In genomic region chr5:75262278-75262677, GRCh38 we compare ENCODE assay signal across 26 cellular contexts. TPM values are rescaled to one million over a fixed set of nuclear protein-coding genes. Genes with fewer than 3 reads are reported as not detected.
DNase-seq lines count a peak whose midpoint lies in the region; ATAC-seq, FAIRE-seq and TF ChIP-seq lines count a peak whose summit lies in the region.
"Had no signal": no experiment of that assay in that cellular context is flagged by ENCODE, and none has a peak within 500 bp of the region (broad histone marks: within the 10 kb centered on the region; RNA-seq: fewer than 3 reads in every experiment).

No MANE protein-coding gene starts in this region.

- BruUV-seq in HepG2 (replicated peaks; lab: Mats Ljungman, UMichigan) = no TSS peak
- no TSS peak for BruUV-seq in PC-9 (replicated peaks; lab: Mats Ljungman, UMichigan)

- CTCF ChIA-PET in HepG2 (lab: Yijun Ruan, JAX; ENCODE audit: low intra/inter-chr PET ratio, low total read pairs) (no interaction called here), PC-9 (lab: Charles Lee) (no interaction called here)

- peak overlapping the region; percentile 27 for H3K4me2 ChIP-seq in hepatocyte
- peak overlapping the region; percentile 81 for H3K4me2 ChIP-seq in HepG2 (ENCODE audit: low read depth, low read length)
- H3K4me2 ChIP-seq in PC-9 = no peak overlapping the region
- H3K4me2 ChIP-seq: KMS-11 had no signal

- no peaks in the 10 kb centered on the region for H3K9me3 ChIP-seq in hepatocyte (ENCODE audit: low read depth)
- no peaks in the 10 kb centered on the region for H3K9me3 ChIP-seq in HepG2 (ENCODE audit: low read length)
- H3K9me3 ChIP-seq in PC-9 (ENCODE audit: insufficient read depth, low read depth) = no peaks in the 10 kb centered on the region
- H3K9me3 ChIP-seq: SJSA1 had no signal

- H3K36me3 ChIP-seq in hepatocyte (replicated peaks; ENCODE audit: insufficient read depth, low read depth) (no peaks in the 10 kb centered on the region), HepG2 (replicated peaks in 1 of 2; ENCODE audit: control insufficient read depth in 1 of 2, insufficient read depth in 2 of 2, low read length in 2 of 2) (no peaks in the 10 kb centered on the region), PC-9 (ENCODE audit: low read depth) (no peaks in the 10 kb centered on the region)
- H3K36me3 ChIP-seq: SJSA1 had no signal

- TF ChIP-seq CTCF in hepatocyte (IDR thresholded peaks at IDR 0.05; ENCODE audit: poor library complexity) = no peak
- no peak for TF ChIP-seq CTCF in HepG2 (CRISPR knock-in tag; IDR thresholded peaks at IDR 0.05)
- no peak for TF ChIP-seq CTCF in PC-9 (conservative IDR thresholded peaks at IDR 0.05)

- H3K27me3 ChIP-seq in hepatocyte = no peaks in the 10 kb centered on the region
- H3K27me3 ChIP-seq in HepG2 (ENCODE audit: control insufficient read depth in 1 of 2, insufficient read depth in 2 of 2, low read length in 2 of 2) = no peaks in the 10 kb centered on the region
- H3K27me3 ChIP-seq in PC-9 (ENCODE audit: insufficient read depth, low read depth) = no peaks in the 10 kb centered on the region
- H3K27me3 ChIP-seq: SJSA1 had no signal

- H3F3A ChIP-seq in PC-9 (ENCODE audit: insufficient read depth, low read depth) = no peaks in the 10 kb centered on the region

- H3K4me3 ChIP-seq in hepatocyte (no peak overlapping the region), HepG2 (replicated peaks in 1 of 3; ENCODE audit: insufficient read depth in 1 of 3, low read depth in 2 of 3, low read length in 3 of 3) (no peak overlapping the region; a peak in 1 of 6 replicates), PC-9 (no peak overlapping the region)
- H3K4me3 ChIP-seq: SJSA1 had no signal

- no peak for DNase-seq in hepatocyte (ENCODE audit: low spot score)
- DNase-seq in HepG2 (ENCODE audit: low spot score) = peak; percentile 36
- peak; percentile 91 for DNase-seq in renal cortical epithelial cell (ENCODE audit: low read depth)
- no peak for DNase-seq in NCI-H1694 treated with DMSO at 0.1 percent for 48 hours (lab: John Stamatoyannopoulos, UW)
- no peak for DNase-seq in DMS114 treated with DMSO at 0.1 percent for 48 hours (lab: John Stamatoyannopoulos, UW; ENCODE audit: unreplicated experiment)
- no peak for DNase-seq in left ventricle myocardium superior
- DNase-seq in PC-9 = no peak
- DNase-seq: C1 segment of cervical spinal cord; CD4-positive, alpha-beta memory T cell; COR-L47; DMS 273 treated with DMSO at 0.1 percent for 48 hours; GOT3; HCEC 1CT; MM.1S; NCI-H2029 treated with DMSO at 0.1 percent for 48 hours; NCI-H446 treated with DMSO at 0.1 percent for 48 hours; NCI-H526; NCI-H82; NK-92 treated with Interleukin-12 subunit alpha and Interleukin-12 subunit beta, amount 100 ng/mL, for 24 hours; PC-3; Right ventricle myocardium superior; RPMI8226 had no signal

- no peak overlapping the region for H2AFZ ChIP-seq in hepatocyte
- no peak overlapping the region for H2AFZ ChIP-seq in HepG2 (ENCODE audit: low read length)
- no peak overlapping the region for H2AFZ ChIP-seq in PC-9

- TF ChIP-seq RAD21 in HepG2 (CRISPR knock-in tag; IDR thresholded peaks at IDR 0.05) = no peak

- H3K79me2 ChIP-seq in hepatocyte (no peaks in the 10 kb centered on the region), HepG2 (ENCODE audit: insufficient read depth, low read length) (no peaks in the 10 kb centered on the region), PC-9 (ENCODE audit: low read depth) (no peaks in the 10 kb centered on the region)

- peak overlapping the region; percentile 15; the same call in 1 of the 2 replicates for H3K9ac ChIP-seq in HepG2 (ENCODE audit: insufficient read depth, low read depth, low read length)
- H3K9ac ChIP-seq: KMS-11 had no signal

- TF ChIP-seq EP300 in HepG2 (IDR thresholded peaks at IDR 0.05; ENCODE audit: low read depth in 2 of 2, low read length in 2 of 2) (no peak), HepG2 (CRISPR knock-in tag; IDR thresholded peaks at IDR 0.05; ENCODE audit: borderline replicate concordance) (no peak)

- H3K9me2 ChIP-seq in hepatocyte (replicated peaks; ENCODE audit: insufficient read depth) (no peaks in the 10 kb centered on the region), PC-9 (ENCODE audit: insufficient read depth) (no peaks in the 10 kb centered on the region)

- H3K27ac ChIP-seq in hepatocyte (peak overlapping the region; percentile 58), HepG2 (ENCODE audit: extremely low read length, insufficient read depth, low read length) (no peak overlapping the region), PC-9 (no peak overlapping the region)
- H3K27ac ChIP-seq: KMS-11, SJSA1 had no signal

- WGBS in hepatocyte (ENCODE audit: low lambda C conversion rate, missing lambda C conversion rate) = 42% methylated on average over 3 of the region's 3 CpGs
- WGBS in HepG2 (ENCODE audit: low lambda C conversion rate) = 0% methylated on average over 3 of the region's 3 CpGs

- intact Hi-C loops in HepG2 (cut with micrococcal nuclease; ENCODE audit: unreplicated experiment) = no loop called here
- intact Hi-C loops in left ventricle myocardium superior (cut with micrococcal nuclease) = no loop called here
- intact Hi-C loops in PC-9 (cut with micrococcal nuclease; ENCODE audit: unreplicated experiment) = loop anchor here (10.0 kb wide), 2 partner anchors 497 to 1357 kb away; partner anchors contain the start of genes GFM2 and NSA2

- H4K20me1 ChIP-seq in hepatocyte (ENCODE audit: insufficient read depth, poor library complexity, severe bottlenecking) (no peaks in the 10 kb centered on the region), HepG2 (ENCODE audit: insufficient read depth, low read length) (no peaks in the 10 kb centered on the region), PC-9 (ENCODE audit: insufficient read depth) (no peaks in the 10 kb centered on the region)

- POLR2A ChIA-PET in HepG2 (lab: Yijun Ruan, JAX) = interaction anchor here (3.6 kb wide), 1 partner anchor 26 kb away, joined by 22 read pairs; the partner anchor contains the start of gene ANKRD31
- POLR2A ChIA-PET in PC-9 (lab: Charles Lee; ENCODE audit: unreplicated experiment) = no interaction called here

- ATAC-seq in HepG2 (peak; percentile 33; the same call in 1 of the 3 replicates), left ventricle myocardium superior (no peak)
- ATAC-seq: PC-3 had no signal

- in situ Hi-C loops in HepG2 (cut with HindIII; ENCODE audit: extremely low pct_ligation_motif_present, low pct_unique_long_range_greater_than_20kb) = loop anchor here (10.0 kb wide), 2 partner anchors 207 to 327 kb away; partner anchors contain the start of gene GCNT4

- FAIRE-seq in G401.6 (lab: Jason Lieb, UNC) = peak; percentile 88
- peak; percentile 55 for FAIRE-seq in HepG2 (lab: Jason Lieb, UNC)
- FAIRE-seq: GM18507 had no signal

- H3K4me1 ChIP-seq in hepatocyte (ENCODE audit: insufficient read depth) (peaks cover 6% of the 10 kb centered on the region), HepG2 (ENCODE audit: insufficient read depth, low read length) (peaks cover 32% of the 10 kb centered on the region), PC-9 (replicated peaks; ENCODE audit: insufficient read depth) (no peaks in the 10 kb centered on the region)
- H3K4me1 ChIP-seq: SJSA1 had no signal

- TF ChIP-seq POLR2A in HepG2 (IDR thresholded peaks at IDR 0.05; ENCODE audit: insufficient read depth in 1 of 2, low read depth in 2 of 2, low read length in 2 of 2) = no peak

TF ChIP-seq in HepG2, 621 proteins besides CTCF, POLR2A, EP300 and RAD21 (continues in another document):
- TF ChIP-seq NFIB (CRISPR knock-in tag; IDR thresholded peaks at IDR 0.05; ENCODE audit: borderline replicate concordance) (no peak), ZNF510 (CRISPR knock-in tag; IDR thresholded peaks at IDR 0.05; ENCODE audit: low read depth) (no peak), ZMYM4 (CRISPR knock-in tag; IDR thresholded peaks at IDR 0.05) (no peak), TFAP4 (IDR thresholded peaks at IDR 0.05; ENCODE audit: borderline replicate concordance, low read depth) (peak; percentile 72; the same call in 1 of the 2 replicates)

RNA-seq across cellular contexts. Expression of gene ANKRD31, which starts 25.6 kb away (rescaled TPM):
- total RNA-seq in hepatocyte (0.47 and 0.60 TPM in 2 replicates), HepG2 (2016; rRNA removed; fragmentation: Illumina TruSeq; extraction: Trizol) (0.08 and 0.09 TPM in 2 replicates), renal cortical epithelial cell (under 0.01 and 0.25 TPM in 2 replicates), left ventricle myocardium superior (not detected), PC-9 (2021) (0.23 and 0.48 TPM in 2 replicates)
- polyA plus RNA-seq in hepatocyte (0.19 and 0.44 TPM in 2 replicates), HepG2 (2011; rRNA removed) (0.01 and 0.03 TPM in 2 replicates)
- under 0.01 and 0.10 TPM in 2 replicates for total RNA-seq in HepG2 (2016; cell fraction: cytosol; rRNA removed; fragmentation: Illumina TruSeq; extraction: Trizol; ENCODE audit: low read depth)
- total RNA-seq in HepG2 (2016; cell fraction: insoluble cytoplasmic fraction; rRNA removed; fragmentation: Illumina TruSeq; extraction: Trizol) = 0.11 and 0.16 TPM in 2 replicates
- 0.07 and 0.09 TPM in 2 replicates for total RNA-seq in HepG2 (2016; cell fraction: membrane; rRNA removed; fragmentation: Illumina TruSeq; extraction: Trizol)
- total RNA-seq in HepG2 (2016; cell fraction: nucleus; rRNA removed; fragmentation: Illumina TruSeq; extraction: Trizol) = 0.16 and 0.28 TPM in 2 replicates
- not detected in 2 replicates for polyA plus RNA-seq in HepG2 (2011; cell fraction: cytosol; rRNA removed)
- 0.03 TPM in 2 replicates for polyA plus RNA-seq in HepG2 (2011; cell fraction: nucleus; rRNA removed)
- 0.05 TPM in 2 replicates for polyA plus RNA-seq in HepG2 (2012)
- not detected in 2 replicates for polyA plus RNA-seq in HepG2 (2016; cell fraction: cytosol; fragmentation: Illumina TruSeq; extraction: Trizol; ENCODE audit: low read depth)
- polyA plus RNA-seq in HepG2 (2016; cell fraction: insoluble cytoplasmic fraction; fragmentation: Illumina TruSeq; extraction: Trizol; ENCODE audit: low read depth) = 0.05 and 0.07 TPM in 2 replicates
- not detected in 2 replicates for polyA plus RNA-seq in HepG2 (2016; cell fraction: membrane; fragmentation: Illumina TruSeq; extraction: Trizol; ENCODE audit: low read depth)
- 0.07 and 0.12 TPM in 2 replicates for polyA plus RNA-seq in HepG2 (2016; cell fraction: nucleus; fragmentation: Illumina TruSeq; extraction: Trizol; ENCODE audit: insufficient read depth, low read depth)
- not detected in 2 replicates for polyA minus RNA-seq in HepG2 (2011; rRNA and poly(A)+ RNA removed; ENCODE audit: low replicate concordance)
- polyA minus RNA-seq in HepG2 (2011; cell fraction: cytosol; rRNA and poly(A)+ RNA removed) = not detected in 2 replicates
- polyA minus RNA-seq in HepG2 (2011; cell fraction: nucleus; rRNA and poly(A)+ RNA removed) = 0.50 and 0.52 TPM in 2 replicates
- total RNA-seq: SJSA1 had no signal

Comparison
In these comparisons a context has a peak if more than half of its experiments do, and no peak if none do; other contexts are left out.
1. DNase-seq: peak in HepG2 (single experiment) and renal cortical epithelial cell (single experiment); none in hepatocyte (single experiment), NCI-H1694 treated with DMSO at 0.1 percent for 48 hours (single experiment), DMS114 treated with DMSO at 0.1 percent for 48 hours (single experiment), left ventricle myocardium superior (single experiment) and PC-9 (0 of 2).